In the genomic region with DNA sequence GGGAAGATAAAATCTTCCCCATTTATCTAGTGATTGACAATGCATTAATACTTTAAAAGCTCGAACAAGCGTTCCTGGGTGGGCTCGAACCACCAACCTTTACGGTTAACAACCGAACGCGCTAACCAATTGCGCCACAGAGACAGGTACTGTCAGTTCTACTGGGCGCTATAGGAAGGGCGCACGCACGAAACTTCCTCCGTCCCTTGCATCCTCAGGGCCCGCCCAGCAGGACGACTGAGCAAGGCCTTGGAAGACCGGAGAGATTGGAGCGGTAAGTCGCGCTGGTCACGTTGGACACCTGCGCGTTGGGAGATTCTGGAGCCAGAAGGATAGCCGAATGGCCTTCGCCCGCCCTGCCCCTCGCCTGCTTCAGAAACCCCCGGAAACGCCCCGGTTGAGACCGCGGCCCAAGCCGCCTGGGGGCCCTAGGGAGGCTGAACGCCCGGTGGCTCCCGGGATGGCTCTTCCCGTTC, we compare ENCODE assay signal across 8 cellular contexts. TPM values are rescaled to one million over a fixed set of nuclear protein-coding genes. Genes with fewer than 3 reads are reported as not detected.
DNase-seq lines count a peak whose midpoint lies in the region; TF ChIP-seq lines count a peak whose summit lies in the region.
"Not testable (repeated sequence)": the region's sequence is repeated elsewhere in the genome, so short reads cannot be mapped to it uniquely, and the experiment has no call there.

No MANE protein-coding gene starts in this region.

- peak overlapping the region; percentile 17 to 74 (median 62) for H3K27ac ChIP-seq in Peyer's patch
- H3K27ac ChIP-seq in breast epithelium, result peak overlapping the region in 1 of 2 donors; percentile 52
- not testable (repeated sequence) for H3K27ac ChIP-seq in suprapubic skin

- intact Hi-C loops in breast epithelium (cut with DNase I; ENCODE audit: low total_unique reads), result not testable (repeated sequence)

- TF ChIP-seq EP300 in suprapubic skin (IDR thresholded peaks at IDR 0.05), result not testable (repeated sequence)

- not testable (repeated sequence) for TF ChIP-seq POLR2A in Peyer's patch (IDR thresholded peaks at IDR 0.05); breast epithelium (IDR thresholded peaks at IDR 0.05); suprapubic skin (IDR thresholded peaks at IDR 0.05)

- not testable (repeated sequence) for H3K27me3 ChIP-seq in Peyer's patch, breast epithelium, suprapubic skin

- H3K4me3 ChIP-seq in Peyer's patch, result peak overlapping the region; percentile 41 to 46 (median 45)
- H3K4me3 ChIP-seq in breast epithelium, result peak overlapping the region; percentile 22 to 60 (median 44)
- peak overlapping the region; percentile 40 for H3K4me3 ChIP-seq in suprapubic skin

- DNase-seq in Peyer's patch (peak; percentile 47 to 68 (median 48)), breast epithelium (ENCODE audit: low spot score in 2 of 2) (peak; percentile 24 to 54), glomerular visceral epithelial cell (ENCODE audit: extremely low spot score) (peak; percentile 11), middle frontal gyrus (ENCODE audit: extremely low spot score, low spot score) (peak; percentile 5)
- DNase-seq in activated CD8-positive, alpha-beta memory T cell treated with anti-CD3 and anti-CD28 coated beads, Interleukin-2, amount 50 U/mL, for 24 hours (ENCODE audit: extremely low read depth), result peak; percentile 37
- peak; percentile 64 for DNase-seq in stimulated activated CD4-positive, alpha-beta T cell treated with anti-CD3 and anti-CD28 coated beads, Interleukin-12 subunit alpha, Interleukin-12 subunit beta, amount 100 ng/mL, for 4 hours
- DNase-seq in suprapubic skin (ENCODE audit: low spot score in 2 of 2), result not testable (repeated sequence)

- H3K9ac ChIP-seq in ES-I3 (ENCODE audit: low read depth, low read length), result peak overlapping the region; percentile 11; the same call in 1 of the 2 replicates

- not testable (repeated sequence) for H3K36me3 ChIP-seq in ES-I3 (ENCODE audit: insufficient read depth, low read length); Peyer's patch; breast epithelium; suprapubic skin

- TF ChIP-seq CTCF in Peyer's patch (IDR thresholded peaks at IDR 0.05), result peak in 2 of 6 experiments; percentile 16 to 17
- peak in 1 of 3 donors; percentile 18 for TF ChIP-seq CTCF in breast epithelium (IDR thresholded peaks at IDR 0.05)
- TF ChIP-seq CTCF in suprapubic skin (IDR thresholded peaks at IDR 0.05), result not testable (repeated sequence)

- WGBS in suprapubic skin, result 0% methylated on average over 4 of the region's 36 CpGs

- not testable (repeated sequence) for H3K9me3 ChIP-seq in ES-I3 (ENCODE audit: control insufficient read depth, insufficient read depth, low read length); Peyer's patch; breast epithelium; suprapubic skin

- H3K4me1 ChIP-seq in ES-I3 (ENCODE audit: insufficient read depth, low read length); Peyer's patch; breast epithelium; suprapubic skin: not testable (repeated sequence)

RNA-seq across cellular contexts. Expression of gene PPIAL4C, which starts 25.3 kb away (rescaled TPM):
- total RNA-seq in Peyer's patch (not detected), breast epithelium (1 to 10 TPM in 1 of 3 donors, not detected in 2; 1.2 TPM), suprapubic skin (not detected)
